ENCODE assay signal across 28 cellular contexts in genomic region chr4:37858877-37859276, GRCh38.
"Had no signal": no experiment of that assay in that cellular context is flagged by ENCODE, and none has a peak within 500 bp of the region (broad histone marks: within the 10 kb centered on the region; RNA-seq: fewer than 3 reads in every experiment).

No MANE protein-coding gene starts in this region.

- H3K9me3 ChIP-seq: ascending aorta, breast epithelium, esophagus muscularis mucosa had no signal

- H3K4me1 ChIP-seq: ascending aorta, breast epithelium had no signal

- H3K27me3 ChIP-seq: ascending aorta, breast epithelium, cardiac muscle cell, esophagus muscularis mucosa had no signal

- DNase-seq: activated CD4-positive, alpha-beta memory T cell treated with anti-CD3 and anti-CD28 coated beads for 36 hours; activated CD4-positive, alpha-beta T cell treated with anti-CD3 and anti-CD28 coated beads for 36 hours; activated CD4-positive, alpha-beta T cell treated with anti-CD3 and anti-CD28 coated beads, Interleukin-2, amount 10 ng/mL, durations not matched to agents 24 days and 14 days; activated CD4-positive, CD25-positive, alpha-beta regulatory T cell; activated CD4-positive, CD25-positive, alpha-beta regulatory T cell treated with anti-CD3 and anti-CD28 coated beads, Interleukin-2, amount 50 U/mL, for 72 hours; activated CD8-positive, alpha-beta memory T cell treated with anti-CD3 and anti-CD28 coated beads, Interleukin-2, amount 10 ng/mL, durations not matched to agents 7 days and 5 days; activated CD8-positive, alpha-beta memory T cell treated with anti-CD3 and anti-CD28 coated beads, Interleukin-2, amount 50 U/mL, for 4 hours; activated CD8-positive, alpha-beta T cell treated with anti-CD3 and anti-CD28 coated beads, Interleukin-2, amount 10 ng/mL, durations not matched to agents 7 days and 5 days; activated effector memory CD4-positive, alpha-beta T cell treated with anti-CD3 and anti-CD28 coated beads, Interleukin-2, amount 50 U/mL, for 16 hours; activated naive CD4-positive, alpha-beta T cell treated with anti-CD3 and anti-CD28 coated beads for 36 hours; activated naive CD8-positive, alpha-beta T cell treated with anti-CD3 and anti-CD28 coated beads for 36 hours; activated naive CD8-positive, alpha-beta T cell treated with anti-CD3 and anti-CD28 coated beads, Interleukin-2, amount 50 U/mL, for 24 hours; activated T-cell treated with anti-CD3 and anti-CD28 coated beads, Interleukin-2, amount 50 U/mL, for 1 hour; activated T-cell treated with anti-CD3 and anti-CD28 coated beads, Interleukin-2, amount 50 U/mL, for 48 hours; central memory CD4-positive, alpha-beta T cell; cerebellar nuclear complex; dermis blood vessel endothelial cell; effector CD4-positive, alpha-beta T cell; effector memory CD8-positive, alpha-beta T cell; erythroblast; foreskin fibroblast; head of caudate nucleus; T-helper 2 cell had no signal

- H3K27ac ChIP-seq: ascending aorta, breast epithelium, cardiac muscle cell, coronary artery, esophagus muscularis mucosa had no signal

- H3K4me3 ChIP-seq: ascending aorta, breast epithelium, cardiac muscle cell, coronary artery, esophagus muscularis mucosa had no signal

- ATAC-seq: activated CD4-positive, alpha-beta T cell treated with anti-CD3 and anti-CD28 coated beads for 36 hours; activated CD8-positive, alpha-beta memory T cell treated with anti-CD3 and anti-CD28 coated beads, Interleukin-2, amount 10 ng/mL, durations not matched to agents 7 days and 5 days; activated CD8-positive, alpha-beta T cell treated with anti-CD3 and anti-CD28 coated beads, Interleukin-2, amount 10 ng/mL, durations not matched to agents 7 days and 5 days; activated naive CD8-positive, alpha-beta T cell treated with anti-CD3 and anti-CD28 coated beads, Interleukin-2, amount 50 U/mL, for 24 hours; effector memory CD8-positive, alpha-beta T cell had no signal
